In the genomic region with DNA sequence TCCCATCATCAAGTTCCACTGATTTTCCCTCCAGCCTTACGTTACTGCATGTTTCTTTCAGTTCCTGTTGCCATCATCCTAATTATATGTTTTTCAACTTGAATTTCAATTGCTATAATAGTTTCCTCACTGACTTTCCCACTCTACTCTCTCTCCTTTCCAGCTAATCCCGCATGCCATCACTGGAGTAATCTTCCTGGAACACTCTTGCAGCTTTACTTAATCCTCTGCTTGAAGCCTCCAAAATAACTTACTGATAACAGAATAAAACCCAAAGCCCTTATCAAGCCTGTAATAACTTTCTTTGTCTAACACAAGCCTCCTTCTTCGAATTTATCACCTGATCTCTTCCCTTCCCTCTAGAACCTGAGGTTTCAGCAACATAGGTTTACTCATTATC, we compare ENCODE assay signal across 15 cellular contexts.
DNase-seq lines count a peak whose midpoint lies in the region; ATAC-seq and TF ChIP-seq lines count a peak whose summit lies in the region.
"Had no signal": no experiment of that assay in that cellular context is flagged by ENCODE, and none has a peak within 500 bp of the region (broad histone marks: within the 10 kb centered on the region; RNA-seq: fewer than 3 reads in every experiment).

No MANE protein-coding gene starts in this region.

- TF ChIP-seq CTCF in coronary artery (IDR thresholded peaks at IDR 0.05): no peak
- TF ChIP-seq CTCF in retinal pigment epithelial cell (conservative IDR thresholded peaks at IDR 0.05; ENCODE audit: low read depth, low read length): no peak
- no peak for TF ChIP-seq CTCF in sigmoid colon (IDR thresholded peaks at IDR 0.05)

- H3K27ac ChIP-seq in coronary artery: peak overlapping the region; percentile 30 to 60
- no peak overlapping the region for H3K27ac ChIP-seq in sigmoid colon
- H3K27ac ChIP-seq: 22Rv1; BLaER1 treated with 17β-estradiol and CSF1 and Interleukin-3, amounts not matched to agents 10 nM and 100 nM had no signal

- peaks cover 0 to 7% (median 4%) of the 10 kb centered on the region in 4 donors for H3K36me3 ChIP-seq in sigmoid colon
- H3K36me3 ChIP-seq: BLaER1 treated with 17β-estradiol and CSF1 and Interleukin-3, amounts not matched to agents 10 nM and 100 nM had no signal

- WGBS in sigmoid colon, 2 donors: 69 to 73% methylated on average over 3 of the region's 3 CpGs

- no peak overlapping the region for H3K4me3 ChIP-seq in coronary artery
- no peak overlapping the region for H3K4me3 ChIP-seq in retinal pigment epithelial cell (ENCODE audit: low read length)
- H3K4me3 ChIP-seq in sigmoid colon: no peak overlapping the region
- H3K4me3 ChIP-seq: BLaER1 treated with 17β-estradiol and CSF1 and Interleukin-3, amounts not matched to agents 10 nM and 100 nM had no signal

- no peaks in the 10 kb centered on the region for H3K9me3 ChIP-seq in sigmoid colon
- H3K9me3 ChIP-seq: BLaER1 treated with 17β-estradiol and CSF1 and Interleukin-3, amounts not matched to agents 10 nM and 100 nM had no signal

- TF ChIP-seq POLR2A in sigmoid colon (IDR thresholded peaks at IDR 0.05): no peak

- DNase-seq in NCI-H82 (lab: John Stamatoyannopoulos, UW) (peak; percentile 32), NCI-H82 treated with DMSO at 0.1 percent for 48 hours (lab: John Stamatoyannopoulos, UW; ENCODE audit: unreplicated experiment) (no peak), coronary artery (ENCODE audit: low spot score) (no peak), retinal pigment epithelial cell (ENCODE audit: low read depth) (peak; percentile 52), sigmoid colon (no peak), RPMI8226 (no peak)
- DNase-seq: Calu3; CD8-positive, alpha-beta T cell; DMS79 treated with DMSO at 0.1 percent for 48 hours; GF-D8; H9 had no signal

- H3K4me1 ChIP-seq in sigmoid colon: peaks cover 0 to 4% (median 0%) of the 10 kb centered on the region in 4 donors
- H3K4me1 ChIP-seq: BLaER1 treated with 17β-estradiol and CSF1 and Interleukin-3, amounts not matched to agents 10 nM and 100 nM had no signal

- no peaks in the 10 kb centered on the region for H3K27me3 ChIP-seq in sigmoid colon
- H3K27me3 ChIP-seq: BLaER1 treated with 17β-estradiol and CSF1 and Interleukin-3, amounts not matched to agents 10 nM and 100 nM had no signal

- no peak for TF ChIP-seq EP300 in sigmoid colon (IDR thresholded peaks at IDR 0.05)

- intact Hi-C loops in sigmoid colon (cut with DNase I): no loop called here

- no peak for ATAC-seq in GM18520 (IDR thresholded peaks at IDR 0.05; ENCODE audit: unreplicated experiment)
- ATAC-seq: CD8-positive, alpha-beta T cell; HepG2 had no signal

Comparison
In these comparisons a context has a peak if more than half of its experiments do, and no peak if none do; other contexts are left out.
1. DNase-seq: peak in NCI-H82 (single experiment) and retinal pigment epithelial cell (single experiment); none in NCI-H82 treated with DMSO at 0.1 percent for 48 hours (single experiment), coronary artery (single experiment), sigmoid colon (single experiment) and RPMI8226 (single experiment).
2. H3K27ac ChIP-seq: peak in coronary artery (2 of 2); none in sigmoid colon (0 of 4).